In the genomic region with DNA sequence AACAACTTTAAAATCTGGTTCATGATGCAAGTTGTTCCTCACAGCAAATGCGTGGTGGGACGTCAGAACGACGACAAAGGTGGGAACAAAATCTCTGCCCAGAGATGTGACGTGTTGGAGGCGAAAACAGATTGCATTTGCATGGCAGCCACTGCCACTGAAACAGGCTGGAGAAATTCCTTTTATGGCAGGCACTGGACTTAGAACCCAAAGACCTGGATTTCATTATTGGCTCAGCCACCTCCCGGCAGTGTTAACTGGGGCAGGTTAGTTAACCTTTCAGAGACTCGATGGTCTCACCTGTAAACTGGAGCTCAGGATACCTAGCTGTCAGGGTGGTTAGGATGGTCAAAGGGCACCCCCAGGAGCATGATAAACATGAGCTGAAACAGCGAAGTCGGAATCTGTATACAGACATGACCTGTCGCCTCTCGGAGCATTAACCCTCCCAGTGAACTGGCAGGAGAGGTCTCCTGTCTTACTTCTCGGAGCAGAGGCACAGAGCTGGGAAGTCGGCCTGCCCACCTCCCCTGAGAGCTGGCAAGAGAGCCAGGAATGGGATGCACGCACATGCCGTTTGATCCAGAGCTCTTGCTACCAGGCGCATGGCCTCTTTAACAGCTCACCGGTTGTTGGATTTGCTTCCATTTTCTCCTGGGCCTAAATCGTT, we compare ENCODE assay signal across 1 cellular context.
A peak's percentile ranks its signal among the peaks of the same experiment; 100 is the strongest.
TF ChIP-seq lines count a peak whose summit lies in the region.

No MANE protein-coding gene starts in this region.

TF ChIP-seq in HepG2, 621 proteins besides CTCF, POLR2A, EP300 and RAD21 (continued from another document and continues in another):
- TF ChIP-seq NCOA5 (CRISPR knock-in tag; IDR thresholded peaks at IDR 0.05) (no peak), ZSCAN21 (CRISPR knock-in tag; IDR thresholded peaks at IDR 0.05; ENCODE audit: borderline replicate concordance) (no peak), ZNF180 (CRISPR knock-in tag; IDR thresholded peaks at IDR 0.05; ENCODE audit: borderline replicate concordance, low read depth) (no peak), ZEB1 (IDR thresholded peaks at IDR 0.05; ENCODE audit: insufficient replicate concordance, low read depth) (peak; percentile 95), SMC3 (IDR thresholded peaks at IDR 0.05; ENCODE audit: low read length) (no peak), MIER2 (CRISPR knock-in tag; IDR thresholded peaks at IDR 0.05) (peak; percentile 27; the same call in 1 of the 2 replicates), RNF2 (conservative IDR thresholded peaks at IDR 0.05; ENCODE audit: low read depth) (no peak), ZSCAN9 (CRISPR knock-in tag; IDR thresholded peaks at IDR 0.05; ENCODE audit: borderline replicate concordance) (peak; percentile 48; the same call in 1 of the 2 replicates), FOXK1 (CRISPR knock-in tag; IDR thresholded peaks at IDR 0.05; ENCODE audit: borderline replicate concordance, low read depth) (no peak), ZNF121 (CRISPR knock-in tag; IDR thresholded peaks at IDR 0.05) (peak; percentile 93), SMARCE1 (IDR thresholded peaks at IDR 0.05; ENCODE audit: borderline replicate concordance) (no peak), KDM5A (IDR thresholded peaks at IDR 0.05; ENCODE audit: borderline replicate concordance, low read length) (no peak), ZNF569 (CRISPR knock-in tag; IDR thresholded peaks at IDR 0.05; ENCODE audit: borderline replicate concordance) (no peak), EHMT2 (IDR thresholded peaks at IDR 0.05; ENCODE audit: borderline replicate concordance, low read depth, low read length) (peak; percentile 49; the same call in 1 of the 2 replicates), ZNF44 (CRISPR knock-in tag; IDR thresholded peaks at IDR 0.05) (no peak), ZNF292 (CRISPR knock-in tag; IDR thresholded peaks at IDR 0.05; ENCODE audit: borderline replicate concordance, low read depth) (0 out of 2 replicates have a peak, but pooled peaks have one; percentile 42), U2AF2 (IDR thresholded peaks at IDR 0.05; ENCODE audit: low read depth, low read length) (no peak), GATA4 (IDR thresholded peaks at IDR 0.05; ENCODE audit: borderline replicate concordance, low read depth) (no peak), JUND (CRISPR knock-in tag; IDR thresholded peaks at IDR 0.05) (no peak), TCF12 (IDR thresholded peaks at IDR 0.05) (no peak), TCF12 (CRISPR knock-in tag; IDR thresholded peaks at IDR 0.05) (no peak), MEIS1 (CRISPR knock-in tag; IDR thresholded peaks at IDR 0.05; ENCODE audit: borderline replicate concordance) (no peak), ZNF841 (CRISPR knock-in tag; IDR thresholded peaks at IDR 0.05; ENCODE audit: borderline replicate concordance) (no peak), ZNF17 (CRISPR knock-in tag; IDR thresholded peaks at IDR 0.05) (no peak), ZNF10 (CRISPR knock-in tag; IDR thresholded peaks at IDR 0.05; ENCODE audit: borderline replicate concordance, low read depth) (no peak), CHCHD3 (CRISPR knock-in tag; IDR thresholded peaks at IDR 0.05) (no peak), HOXA5 (CRISPR knock-in tag; IDR thresholded peaks at IDR 0.05) (no peak), STAT5B (CRISPR knock-in tag; IDR thresholded peaks at IDR 0.05) (no peak), TOPORS (CRISPR knock-in tag; IDR thresholded peaks at IDR 0.05) (0 out of 2 replicates have a peak, but pooled peaks have one; percentile 38), NONO (IDR thresholded peaks at IDR 0.05) (no peak), NONO (CRISPR knock-in tag; conservative IDR thresholded peaks at IDR 0.05) (no peak), ZNF235 (CRISPR knock-in tag; IDR thresholded peaks at IDR 0.05; ENCODE audit: borderline replicate concordance) (no peak), ZNF260 (CRISPR knock-in tag; IDR thresholded peaks at IDR 0.05; ENCODE audit: borderline replicate concordance, low read depth) (no peak)
- TF ChIP-seq, protein P1, sequence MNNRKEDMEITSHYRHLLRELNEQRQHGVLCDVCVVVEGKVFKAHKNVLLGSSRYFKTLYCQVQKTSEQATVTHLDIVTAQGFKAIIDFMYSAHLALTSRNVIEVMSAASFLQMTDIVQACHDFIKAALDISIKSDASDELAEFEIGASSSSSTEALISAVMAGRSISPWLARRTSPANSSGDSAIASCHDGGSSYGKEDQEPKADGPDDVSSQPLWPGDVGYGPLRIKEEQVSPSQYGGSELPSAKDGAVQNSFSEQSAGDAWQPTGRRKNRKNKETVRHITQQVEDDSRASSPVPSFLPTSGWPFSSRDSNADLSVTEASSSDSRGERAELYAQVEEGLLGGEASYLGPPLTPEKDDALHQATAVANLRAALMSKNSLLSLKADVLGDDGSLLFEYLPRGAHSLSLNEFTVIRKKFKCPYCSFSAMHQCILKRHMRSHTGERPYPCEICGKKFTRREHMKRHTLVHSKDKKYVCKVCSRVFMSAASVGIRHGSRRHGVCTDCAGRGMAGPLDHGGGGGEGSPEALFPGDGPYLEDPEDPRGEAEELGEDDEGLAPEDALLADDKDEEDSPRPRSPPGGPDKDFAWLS (CRISPR knock-in tag; IDR thresholded peaks at IDR 0.05; ENCODE audit: borderline replicate concordance), result no peak
- TF ChIP-seq, protein P2, sequence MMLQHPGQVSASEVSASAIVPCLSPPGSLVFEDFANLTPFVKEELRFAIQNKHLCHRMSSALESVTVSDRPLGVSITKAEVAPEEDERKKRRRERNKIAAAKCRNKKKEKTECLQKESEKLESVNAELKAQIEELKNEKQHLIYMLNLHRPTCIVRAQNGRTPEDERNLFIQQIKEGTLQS (CRISPR knock-in tag; IDR thresholded peaks at IDR 0.05), result no peak
- TF ChIP-seq, protein P3, sequence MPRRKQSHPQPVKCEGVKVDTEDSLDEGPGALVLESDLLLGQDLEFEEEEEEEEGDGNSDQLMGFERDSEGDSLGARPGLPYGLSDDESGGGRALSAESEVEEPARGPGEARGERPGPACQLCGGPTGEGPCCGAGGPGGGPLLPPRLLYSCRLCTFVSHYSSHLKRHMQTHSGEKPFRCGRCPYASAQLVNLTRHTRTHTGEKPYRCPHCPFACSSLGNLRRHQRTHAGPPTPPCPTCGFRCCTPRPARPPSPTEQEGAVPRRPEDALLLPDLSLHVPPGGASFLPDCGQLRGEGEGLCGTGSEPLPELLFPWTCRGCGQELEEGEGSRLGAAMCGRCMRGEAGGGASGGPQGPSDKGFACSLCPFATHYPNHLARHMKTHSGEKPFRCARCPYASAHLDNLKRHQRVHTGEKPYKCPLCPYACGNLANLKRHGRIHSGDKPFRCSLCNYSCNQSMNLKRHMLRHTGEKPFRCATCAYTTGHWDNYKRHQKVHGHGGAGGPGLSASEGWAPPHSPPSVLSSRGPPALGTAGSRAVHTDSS (CRISPR knock-in tag; conservative IDR thresholded peaks at IDR 0.05), result no peak
- TF ChIP-seq, protein P4, sequence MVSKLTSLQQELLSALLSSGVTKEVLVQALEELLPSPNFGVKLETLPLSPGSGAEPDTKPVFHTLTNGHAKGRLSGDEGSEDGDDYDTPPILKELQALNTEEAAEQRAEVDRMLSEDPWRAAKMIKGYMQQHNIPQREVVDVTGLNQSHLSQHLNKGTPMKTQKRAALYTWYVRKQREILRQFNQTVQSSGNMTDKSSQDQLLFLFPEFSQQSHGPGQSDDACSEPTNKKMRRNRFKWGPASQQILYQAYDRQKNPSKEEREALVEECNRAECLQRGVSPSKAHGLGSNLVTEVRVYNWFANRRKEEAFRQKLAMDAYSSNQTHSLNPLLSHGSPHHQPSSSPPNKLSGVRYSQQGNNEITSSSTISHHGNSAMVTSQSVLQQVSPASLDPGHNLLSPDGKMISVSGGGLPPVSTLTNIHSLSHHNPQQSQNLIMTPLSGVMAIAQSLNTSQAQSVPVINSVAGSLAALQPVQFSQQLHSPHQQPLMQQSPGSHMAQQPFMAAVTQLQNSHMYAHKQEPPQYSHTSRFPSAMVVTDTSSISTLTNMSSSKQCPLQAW (CRISPR knock-in tag; IDR thresholded peaks at IDR 0.05), result peak; percentile 56; the same call in 1 of the 2 replicates
- TF ChIP-seq, protein P5, sequence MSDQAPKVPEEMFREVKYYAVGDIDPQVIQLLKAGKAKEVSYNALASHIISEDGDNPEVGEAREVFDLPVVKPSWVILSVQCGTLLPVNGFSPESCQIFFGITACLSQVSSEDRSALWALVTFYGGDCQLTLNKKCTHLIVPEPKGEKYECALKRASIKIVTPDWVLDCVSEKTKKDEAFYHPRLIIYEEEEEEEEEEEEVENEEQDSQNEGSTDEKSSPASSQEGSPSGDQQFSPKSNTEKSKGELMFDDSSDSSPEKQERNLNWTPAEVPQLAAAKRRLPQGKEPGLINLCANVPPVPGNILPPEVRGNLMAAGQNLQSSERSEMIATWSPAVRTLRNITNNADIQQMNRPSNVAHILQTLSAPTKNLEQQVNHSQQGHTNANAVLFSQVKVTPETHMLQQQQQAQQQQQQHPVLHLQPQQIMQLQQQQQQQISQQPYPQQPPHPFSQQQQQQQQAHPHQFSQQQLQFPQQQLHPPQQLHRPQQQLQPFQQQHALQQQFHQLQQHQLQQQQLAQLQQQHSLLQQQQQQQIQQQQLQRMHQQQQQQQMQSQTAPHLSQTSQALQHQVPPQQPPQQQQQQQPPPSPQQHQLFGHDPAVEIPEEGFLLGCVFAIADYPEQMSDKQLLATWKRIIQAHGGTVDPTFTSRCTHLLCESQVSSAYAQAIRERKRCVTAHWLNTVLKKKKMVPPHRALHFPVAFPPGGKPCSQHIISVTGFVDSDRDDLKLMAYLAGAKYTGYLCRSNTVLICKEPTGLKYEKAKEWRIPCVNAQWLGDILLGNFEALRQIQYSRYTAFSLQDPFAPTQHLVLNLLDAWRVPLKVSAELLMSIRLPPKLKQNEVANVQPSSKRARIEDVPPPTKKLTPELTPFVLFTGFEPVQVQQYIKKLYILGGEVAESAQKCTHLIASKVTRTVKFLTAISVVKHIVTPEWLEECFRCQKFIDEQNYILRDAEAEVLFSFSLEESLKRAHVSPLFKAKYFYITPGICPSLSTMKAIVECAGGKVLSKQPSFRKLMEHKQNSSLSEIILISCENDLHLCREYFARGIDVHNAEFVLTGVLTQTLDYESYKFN (CRISPR knock-in tag; conservative IDR thresholded peaks at IDR 0.05), result peak; percentile 67
- TF ChIP-seq, protein P6, sequence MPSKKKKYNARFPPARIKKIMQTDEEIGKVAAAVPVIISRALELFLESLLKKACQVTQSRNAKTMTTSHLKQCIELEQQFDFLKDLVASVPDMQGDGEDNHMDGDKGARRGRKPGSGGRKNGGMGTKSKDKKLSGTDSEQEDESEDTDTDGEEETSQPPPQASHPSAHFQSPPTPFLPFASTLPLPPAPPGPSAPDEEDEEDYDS (CRISPR knock-in tag; IDR thresholded peaks at IDR 0.05), result no peak
- TF ChIP-seq, protein P7, sequence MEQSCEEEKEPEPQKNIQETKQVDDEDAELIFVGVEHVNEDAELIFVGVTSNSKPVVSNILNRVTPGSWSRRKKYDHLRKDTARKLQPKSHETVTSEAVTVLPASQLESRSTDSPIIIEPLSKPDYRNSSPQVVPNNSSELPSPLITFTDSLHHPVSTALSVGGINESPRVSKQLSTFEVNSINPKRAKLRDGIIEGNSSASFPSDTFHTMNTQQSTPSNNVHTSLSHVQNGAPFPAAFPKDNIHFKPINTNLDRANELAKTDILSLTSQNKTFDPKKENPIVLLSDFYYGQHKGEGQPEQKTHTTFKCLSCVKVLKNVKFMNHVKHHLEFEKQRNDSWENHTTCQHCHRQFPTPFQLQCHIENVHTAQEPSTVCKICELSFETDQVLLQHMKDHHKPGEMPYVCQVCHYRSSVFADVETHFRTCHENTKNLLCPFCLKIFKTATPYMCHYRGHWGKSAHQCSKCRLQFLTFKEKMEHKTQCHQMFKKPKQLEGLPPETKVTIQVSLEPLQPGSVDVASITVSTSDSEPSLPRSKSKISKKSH (CRISPR knock-in tag; IDR thresholded peaks at IDR 0.05; ENCODE audit: borderline replicate concordance), result 0 out of 2 replicates have a peak, but pooled peaks have one; percentile 38
- TF ChIP-seq, protein P8, sequence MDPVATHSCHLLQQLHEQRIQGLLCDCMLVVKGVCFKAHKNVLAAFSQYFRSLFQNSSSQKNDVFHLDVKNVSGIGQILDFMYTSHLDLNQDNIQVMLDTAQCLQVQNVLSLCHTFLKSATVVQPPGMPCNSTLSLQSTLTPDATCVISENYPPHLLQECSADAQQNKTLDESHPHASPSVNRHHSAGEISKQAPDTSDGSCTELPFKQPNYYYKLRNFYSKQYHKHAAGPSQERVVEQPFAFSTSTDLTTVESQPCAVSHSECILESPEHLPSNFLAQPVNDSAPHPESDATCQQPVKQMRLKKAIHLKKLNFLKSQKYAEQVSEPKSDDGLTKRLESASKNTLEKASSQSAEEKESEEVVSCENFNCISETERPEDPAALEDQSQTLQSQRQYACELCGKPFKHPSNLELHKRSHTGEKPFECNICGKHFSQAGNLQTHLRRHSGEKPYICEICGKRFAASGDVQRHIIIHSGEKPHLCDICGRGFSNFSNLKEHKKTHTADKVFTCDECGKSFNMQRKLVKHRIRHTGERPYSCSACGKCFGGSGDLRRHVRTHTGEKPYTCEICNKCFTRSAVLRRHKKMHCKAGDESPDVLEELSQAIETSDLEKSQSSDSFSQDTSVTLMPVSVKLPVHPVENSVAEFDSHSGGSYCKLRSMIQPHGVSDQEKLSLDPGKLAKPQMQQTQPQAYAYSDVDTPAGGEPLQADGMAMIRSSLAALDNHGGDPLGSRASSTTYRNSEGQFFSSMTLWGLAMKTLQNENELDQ (CRISPR knock-in tag; IDR thresholded peaks at IDR 0.05; ENCODE audit: borderline replicate concordance), result no peak
- TF ChIP-seq, protein P9, sequence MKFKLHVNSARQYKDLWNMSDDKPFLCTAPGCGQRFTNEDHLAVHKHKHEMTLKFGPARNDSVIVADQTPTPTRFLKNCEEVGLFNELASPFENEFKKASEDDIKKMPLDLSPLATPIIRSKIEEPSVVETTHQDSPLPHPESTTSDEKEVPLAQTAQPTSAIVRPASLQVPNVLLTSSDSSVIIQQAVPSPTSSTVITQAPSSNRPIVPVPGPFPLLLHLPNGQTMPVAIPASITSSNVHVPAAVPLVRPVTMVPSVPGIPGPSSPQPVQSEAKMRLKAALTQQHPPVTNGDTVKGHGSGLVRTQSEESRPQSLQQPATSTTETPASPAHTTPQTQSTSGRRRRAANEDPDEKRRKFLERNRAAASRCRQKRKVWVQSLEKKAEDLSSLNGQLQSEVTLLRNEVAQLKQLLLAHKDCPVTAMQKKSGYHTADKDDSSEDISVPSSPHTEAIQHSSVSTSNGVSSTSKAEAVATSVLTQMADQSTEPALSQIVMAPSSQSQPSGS (CRISPR knock-in tag; IDR thresholded peaks at IDR 0.05), result no peak
